Comparison of ENCODE assay signal across 21 cellular contexts in genomic region chr13:92251815-92252214, GRCh38.
"Had no signal": no experiment of that assay in that cellular context is flagged by ENCODE, and none has a peak within 500 bp of the region (broad histone marks: within the 10 kb centered on the region; RNA-seq: fewer than 3 reads in every experiment).

No MANE protein-coding gene starts in this region.

- H3K36me3 ChIP-seq: esophagus squamous epithelium, pancreas, stomach, thoracic aorta, transverse colon had no signal

- ATAC-seq: effector memory CD8-positive, alpha-beta T cell; foreskin keratinocyte; left cardiac atrium; left ventricle myocardium superior; pancreas; right cardiac atrium had no signal

- H3K4me3 ChIP-seq: esophagus squamous epithelium, hepatocyte, lung, pancreas, stomach, thoracic aorta, transverse colon had no signal

- DNase-seq: effector memory CD8-positive, alpha-beta T cell; esophagus squamous epithelium; foreskin keratinocyte; head of caudate nucleus; kidney; left cardiac atrium; left ventricle myocardium superior; mesenchymal stem cell; naive B cell; occipital lobe; pancreas; right cardiac atrium; small intestine; stimulated activated CD4-positive, alpha-beta T cell treated with anti-CD3 and anti-CD28 coated beads, Interleukin-12 subunit alpha, Interleukin-12 subunit beta, amount 100 ng/mL, for 4 hours; stimulated activated naive CD4-positive, alpha-beta T cell; stomach; substantia nigra; transverse colon had no signal

- H3K27ac ChIP-seq: esophagus squamous epithelium, foreskin keratinocyte, hepatocyte, pancreas, stomach, thoracic aorta, transverse colon had no signal

- H3K9me3 ChIP-seq: esophagus squamous epithelium, pancreas, thoracic aorta, transverse colon had no signal

- H3K4me1 ChIP-seq: esophagus squamous epithelium, foreskin keratinocyte, pancreas, stomach, transverse colon had no signal

- H3K27me3 ChIP-seq: esophagus squamous epithelium, foreskin keratinocyte, hepatocyte, pancreas, stomach, transverse colon had no signal
